Comparison of ENCODE assay signal across 20 cellular contexts in the genomic region with DNA sequence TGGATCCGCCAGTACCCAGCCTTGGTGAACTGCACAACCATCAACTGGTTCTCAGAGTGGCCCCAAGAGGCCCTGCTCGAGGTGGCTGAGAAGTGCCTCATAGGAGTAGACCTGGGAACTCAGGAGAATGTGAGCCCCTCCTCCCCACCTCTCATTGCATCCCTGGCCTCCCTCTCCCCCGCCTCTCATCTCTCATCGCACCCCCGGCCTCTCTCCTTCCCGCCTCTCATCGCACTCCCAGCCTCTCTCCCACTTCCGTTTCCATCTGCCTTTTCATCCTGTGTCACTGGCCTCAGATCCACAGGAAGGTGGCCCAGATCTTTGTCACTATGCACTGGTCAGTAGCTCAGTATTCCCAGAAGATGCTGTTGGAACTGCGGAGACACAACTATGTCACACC. TPM values are rescaled to one million over a fixed set of nuclear protein-coding genes. Genes with fewer than 3 reads are reported as not detected.
DNase-seq lines count a peak whose midpoint lies in the region; ATAC-seq, FAIRE-seq and TF ChIP-seq lines count a peak whose summit lies in the region.
"Had no signal": no experiment of that assay in that cellular context is flagged by ENCODE, and none has a peak within 500 bp of the region (broad histone marks: within the 10 kb centered on the region; RNA-seq: fewer than 3 reads in every experiment).

No MANE protein-coding gene starts in this region.

- intact Hi-C loops in cardiac septum (cut with DNase I): no loop called here
- intact Hi-C loops in left ventricle myocardium superior (cut with micrococcal nuclease): no loop called here
- intact Hi-C loops in kidney (cut with DNase I): no loop called here

- H3F3A ChIP-seq in SK-N-SH (replicated peaks; ENCODE audit: insufficient read depth): no peaks in the 10 kb centered on the region

- no peaks in the 10 kb centered on the region for H3K9me2 ChIP-seq in SK-N-SH

- no peaks in the 10 kb centered on the region for H3K79me2 ChIP-seq in SK-N-SH (ENCODE audit: insufficient read depth)

- H3K27me3 ChIP-seq in bronchial epithelial cell (ENCODE audit: control insufficient read depth, insufficient read depth, low read length): peaks cover 2% of the 10 kb centered on the region
- H3K27me3 ChIP-seq in SK-N-SH (ENCODE audit: insufficient read depth): no peaks in the 10 kb centered on the region
- H3K27me3 ChIP-seq: BLaER1 had no signal

- H3K9me3 ChIP-seq in kidney (ENCODE audit: control insufficient read depth in 1 of 2, low read length in 2 of 2) (no peaks in the 10 kb centered on the region), SK-N-SH (no peaks in the 10 kb centered on the region)
- H3K9me3 ChIP-seq: BLaER1 had no signal

- H3K27ac ChIP-seq in kidney (ENCODE audit: low read depth in 2 of 2, low read length in 2 of 2) (no peak overlapping the region), SK-N-SH (ENCODE audit: low read depth in 2 of 2, low read length in 1 of 2) (no peak overlapping the region)
- H3K27ac ChIP-seq: BLaER1, GM23248 had no signal

- H3K4me1 ChIP-seq in kidney (ENCODE audit: control insufficient read depth in 1 of 2, insufficient read depth in 1 of 2, low read depth in 1 of 2, low read length in 2 of 2): no peaks in the 10 kb centered on the region
- H3K4me1 ChIP-seq in SK-N-SH (ENCODE audit: control insufficient read depth in 1 of 2, insufficient read depth in 2 of 2, low read depth in 1 of 2, low read length in 1 of 2): no peaks in the 10 kb centered on the region
- H3K4me1 ChIP-seq: BLaER1 had no signal

- POLR2A ChIA-PET in SK-N-SH (lab: Yijun Ruan, JAX): no interaction called here

- H3K36me3 ChIP-seq in bronchial epithelial cell (ENCODE audit: control insufficient read depth, insufficient read depth, low read length): no peaks in the 10 kb centered on the region
- H3K36me3 ChIP-seq in kidney (ENCODE audit: control insufficient read depth in 1 of 2, insufficient read depth in 2 of 2, low read length in 2 of 2): no peaks in the 10 kb centered on the region
- H3K36me3 ChIP-seq in SK-N-SH (replicated peaks in 1 of 2; ENCODE audit: control insufficient read depth in 1 of 2, insufficient read depth in 2 of 2, low read length in 1 of 2): no peaks in the 10 kb centered on the region
- H3K36me3 ChIP-seq: BLaER1 had no signal

- H2AFZ ChIP-seq in SK-N-SH (ENCODE audit: low read depth): no peak overlapping the region
- H2AFZ ChIP-seq: GM23248 had no signal

- FAIRE-seq in bronchial epithelial cell (lab: Jason Lieb, UNC) (peak; percentile 23), kidney (lab: Jason Lieb, UNC) (no peak), GM12891 (lab: Jason Lieb, UNC) (no peak)
- FAIRE-seq: GM19239, HepG2 had no signal

- H3K4me3 ChIP-seq in bronchial epithelial cell (ENCODE audit: low read depth, low read length) (no peak overlapping the region), kidney (ENCODE audit: low read length in 2 of 2) (no peak overlapping the region), SK-N-SH (ENCODE audit: low read depth in 2 of 2, low read length in 1 of 2) (no peak overlapping the region)
- H3K4me3 ChIP-seq: BLaER1, GM23248 had no signal

- TF ChIP-seq EP300 in SK-N-SH (IDR thresholded peaks at IDR 0.05; ENCODE audit: borderline replicate concordance in 1 of 2, low read depth in 1 of 2, low read length in 1 of 2): no peak

- ATAC-seq in left ventricle myocardium superior (no peak), GM18519 (IDR thresholded peaks at IDR 0.05; ENCODE audit: low FRiP score, unreplicated experiment) (no peak), GM21786 (IDR thresholded peaks at IDR 0.05; ENCODE audit: unreplicated experiment) (no peak)
- ATAC-seq: CD8-positive, alpha-beta T cell; HCT116; HepG2 had no signal

- DNase-seq in cardiac septum (ENCODE audit: low spot score) (peak; percentile 50), left ventricle myocardium superior (no peak), bronchial epithelial cell (ENCODE audit: low read depth) (no peak), kidney (peak; percentile 25), GM12891 (ENCODE audit: insufficient read length, low spot score) (no peak), SK-N-SH (no peak)
- DNase-seq: 8988T; Calu3; CD8-positive, alpha-beta T cell; DMS79 treated with DMSO at 0.1 percent for 48 hours; GF-D8; GM23248; H7 had no signal

- H4K20me1 ChIP-seq in SK-N-SH (ENCODE audit: insufficient read depth): no peaks in the 10 kb centered on the region
- H4K20me1 ChIP-seq: BLaER1 had no signal

- no peak for TF ChIP-seq POLR2A in GM12891 (IDR thresholded peaks at IDR 0.05; ENCODE audit: low read depth, low read length)

- CTCF ChIA-PET in SK-N-SH (lab: Yijun Ruan, JAX): interaction anchor here (0.7 to 1.6 kb wide), 2 partner anchors 51 to 58 kb away, joined by 3 to 5 read pairs; no protein-coding TSS in a partner anchor

- 78% methylated on average over 9 of the region's 9 CpGs for WGBS in SK-N-SH (ENCODE audit: low lambda C conversion rate)

- H3K4me2 ChIP-seq in SK-N-SH: no peak overlapping the region
- H3K4me2 ChIP-seq: BLaER1 had no signal

- no peak for TF ChIP-seq RAD21 in SK-N-SH (IDR thresholded peaks at IDR 0.05; ENCODE audit: low read length)

- H3K9ac ChIP-seq in kidney (ENCODE audit: low read length in 2 of 2) (no peak overlapping the region), SK-N-SH (no peak overlapping the region)
- H3K9ac ChIP-seq: BLaER1, GM23248 had no signal

- no peak for TF ChIP-seq CTCF in bronchial epithelial cell (IDR thresholded peaks at IDR 0.05; ENCODE audit: insufficient read depth, low read length, severe bottlenecking)
- no peak for TF ChIP-seq CTCF in kidney (IDR thresholded peaks at IDR 0.05; ENCODE audit: borderline replicate concordance, extremely low read depth, insufficient read depth)
- TF ChIP-seq CTCF in SK-N-SH (IDR thresholded peaks at IDR 0.05): no peak

TF ChIP-seq in GM12891, 5 proteins besides CTCF, POLR2A, EP300 and RAD21:
- no peak for TF ChIP-seq SPI1 (IDR thresholded peaks at IDR 0.05; ENCODE audit: low read depth, low read length)
- TF ChIP-seq POU2F2 (IDR thresholded peaks at IDR 0.05; ENCODE audit: low read depth, low read length): no peak
- TF ChIP-seq POLR2AphosphoS5 (IDR thresholded peaks at IDR 0.05; ENCODE audit: low read depth, low read length): no peak
- TF ChIP-seq PAX5 (IDR thresholded peaks at IDR 0.05; ENCODE audit: insufficient read depth, low read length, severe bottlenecking): no peak
- no peak for TF ChIP-seq TAF1 (IDR thresholded peaks at IDR 0.05; ENCODE audit: low read depth, low read length)

TF ChIP-seq in SK-N-SH, 30 proteins besides CTCF, POLR2A, EP300 and RAD21:
- TF ChIP-seq, protein P1, sequence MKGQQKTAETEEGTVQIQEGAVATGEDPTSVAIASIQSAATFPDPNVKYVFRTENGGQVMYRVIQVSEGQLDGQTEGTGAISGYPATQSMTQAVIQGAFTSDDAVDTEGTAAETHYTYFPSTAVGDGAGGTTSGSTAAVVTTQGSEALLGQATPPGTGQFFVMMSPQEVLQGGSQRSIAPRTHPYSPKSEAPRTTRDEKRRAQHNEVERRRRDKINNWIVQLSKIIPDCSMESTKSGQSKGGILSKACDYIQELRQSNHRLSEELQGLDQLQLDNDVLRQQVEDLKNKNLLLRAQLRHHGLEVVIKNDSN (IDR thresholded peaks at IDR 0.05; ENCODE audit: borderline replicate concordance, low read depth): no peak
- no peak for TF ChIP-seq MEF2A (IDR thresholded peaks at IDR 0.05; ENCODE audit: borderline replicate concordance, low read depth)
- no peak for TF ChIP-seq POLR2AphosphoS5 (IDR thresholded peaks at IDR 0.05; ENCODE audit: low read depth, low read length)
TF ChIP-seq in SK-N-SH: peak in this region for 0.

RNA-seq across cellular contexts. Expression of a gene that starts 32.4 kb away (rescaled TPM):
- total RNA-seq in cardiac septum: 22.1 TPM
- total RNA-seq in left ventricle myocardium superior: 28.1 TPM
- total RNA-seq in bronchial epithelial cell: 2.9 and 6.0 TPM in 2 replicates
- total RNA-seq in kidney: 32.3 TPM
- polyA plus RNA-seq in kidney (ENCODE audit: insufficient read depth, low read depth, low replicate concordance): 3.9 TPM
- 13.5 TPM for polyA plus RNA-seq in GM12891 (2012; ENCODE audit: low read depth, missing spikeins)
- polyA plus RNA-seq in SK-N-SH (2012; rRNA removed): 1.4 and 2.6 TPM in 2 replicates
- 1.5 and 2.1 TPM in 2 replicates for polyA plus RNA-seq in SK-N-SH (2012; cell fraction: cytosol; rRNA removed)
- polyA plus RNA-seq in SK-N-SH (2012; cell fraction: nucleus; rRNA removed): 12.6 and 12.7 TPM in 2 replicates

RNA-seq across cellular contexts. Expression of a gene that starts 53.3 kb away (rescaled TPM):
- total RNA-seq in cardiac septum (14.7 TPM), left ventricle myocardium superior (32.6 TPM), bronchial epithelial cell (0.64 TPM in 1 of 2 replicates, not detected in the other), kidney (17.6 TPM)
- polyA plus RNA-seq in kidney (ENCODE audit: insufficient read depth, low read depth, low replicate concordance) (59.8 TPM), SK-N-SH (2012; rRNA removed) (0.83 and 1.2 TPM in 2 replicates)
- polyA plus RNA-seq in GM12891 (2012; ENCODE audit: low read depth, missing spikeins): 1.1 TPM
- 0.18 and 0.53 TPM in 2 replicates for polyA plus RNA-seq in SK-N-SH (2012; cell fraction: cytosol; rRNA removed)
- polyA plus RNA-seq in SK-N-SH (2012; cell fraction: nucleus; rRNA removed): 10.9 and 14.0 TPM in 2 replicates
- total RNA-seq: GM23248 had no signal
- polyA plus RNA-seq: CD14-positive monocyte, GM23248 had no signal

RNA-seq across cellular contexts. Expression of a gene that starts 55.8 kb away (rescaled TPM):
- total RNA-seq in cardiac septum (68.8 TPM), left ventricle myocardium superior (93.2 TPM), bronchial epithelial cell (36.6 and 47.5 TPM in 2 replicates), kidney (69.6 TPM)
- polyA plus RNA-seq in kidney (ENCODE audit: insufficient read depth, low read depth, low replicate concordance) (246 TPM), SK-N-SH (2012; rRNA removed) (133 and 202 TPM in 2 replicates)
- polyA plus RNA-seq in GM12891 (2012; ENCODE audit: low read depth, missing spikeins): 137 TPM
- polyA plus RNA-seq in SK-N-SH (2012; cell fraction: cytosol; rRNA removed): 105 and 121 TPM in 2 replicates
- polyA plus RNA-seq in SK-N-SH (2012; cell fraction: nucleus; rRNA removed): 74.0 and 122 TPM in 2 replicates

RNA-seq across cellular contexts. Expression of a gene that starts 56.2 kb away (rescaled TPM):
- 12.2 TPM for total RNA-seq in cardiac septum
- 25.6 TPM for total RNA-seq in left ventricle myocardium superior
- 6.5 and 9.0 TPM in 2 replicates for total RNA-seq in bronchial epithelial cell
- total RNA-seq in kidney: 20.4 TPM
- 14.3 TPM for polyA plus RNA-seq in kidney (ENCODE audit: insufficient read depth, low read depth, low replicate concordance)
- polyA plus RNA-seq in GM12891 (2012; ENCODE audit: low read depth, missing spikeins): 3.7 TPM
- polyA plus RNA-seq in SK-N-SH (2012; rRNA removed): 8.8 and 9.8 TPM in 2 replicates
- 8.5 and 9.4 TPM in 2 replicates for polyA plus RNA-seq in SK-N-SH (2012; cell fraction: cytosol; rRNA removed)
- polyA plus RNA-seq in SK-N-SH (2012; cell fraction: nucleus; rRNA removed): 11.6 and 16.8 TPM in 2 replicates

Comparison
In these comparisons a context has a peak if more than half of its experiments do, and no peak if none do; other contexts are left out.
1. DNase-seq: peak in cardiac septum (single experiment) and kidney (single experiment); none in left ventricle myocardium superior (single experiment), bronchial epithelial cell (single experiment), GM12891 (single experiment) and SK-N-SH (single experiment).